ENCODE assay signal across 15 cellular contexts in the genomic region with DNA sequence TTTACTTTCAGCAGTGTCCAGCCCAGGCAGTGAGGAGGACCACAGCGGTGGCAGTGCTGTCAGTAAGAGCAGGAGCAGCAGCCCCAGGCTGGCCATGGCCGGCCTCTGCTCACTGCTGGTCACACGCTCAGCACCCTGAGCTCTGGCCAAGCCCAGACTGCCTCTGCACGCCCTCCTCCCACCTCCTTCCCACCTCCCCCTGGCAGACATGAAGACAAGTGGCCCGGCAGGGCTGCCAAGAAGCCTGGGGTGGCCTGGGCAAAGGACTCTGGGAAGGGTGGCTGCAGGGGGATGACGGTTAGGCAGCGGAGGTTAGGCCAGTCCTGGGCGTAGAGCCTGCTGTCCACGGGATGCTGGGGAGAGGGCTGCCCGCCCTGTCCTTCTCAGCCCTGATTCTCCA. TPM values are rescaled to one million over a fixed set of nuclear protein-coding genes. Genes with fewer than 3 reads are reported as not detected.
DNase-seq lines count a peak whose midpoint lies in the region; ATAC-seq and FAIRE-seq lines count a peak whose summit lies in the region.
"Had no signal": no experiment of that assay in that cellular context is flagged by ENCODE, and none has a peak within 500 bp of the region (broad histone marks: within the 10 kb centered on the region; RNA-seq: fewer than 3 reads in every experiment).

A gene with protein sequence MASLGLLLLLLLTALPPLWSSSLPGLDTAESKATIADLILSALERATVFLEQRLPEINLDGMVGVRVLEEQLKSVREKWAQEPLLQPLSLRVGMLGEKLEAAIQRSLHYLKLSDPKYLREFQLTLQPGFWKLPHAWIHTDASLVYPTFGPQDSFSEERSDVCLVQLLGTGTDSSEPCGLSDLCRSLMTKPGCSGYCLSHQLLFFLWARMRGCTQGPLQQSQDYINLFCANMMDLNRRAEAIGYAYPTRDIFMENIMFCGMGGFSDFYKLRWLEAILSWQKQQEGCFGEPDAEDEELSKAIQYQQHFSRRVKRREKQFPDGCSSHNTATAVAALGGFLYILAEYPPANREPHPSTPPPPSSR (minus strand): TSS at position 144 of the 400 bp plus-strand sequence. CDS start 48 bp downstream, at position 96.

- no peak within 1 kb of the TSS for H2AK5ac ChIP-seq in mesendoderm (ENCODE audit: low read length)

- H3K27ac ChIP-seq in mesendoderm (ENCODE audit: low read depth, low read length) (no peak within 1 kb of the TSS), subcutaneous abdominal adipose tissue (ENCODE audit: low read depth, low read length) (no peak within 1 kb of the TSS)
- H3K27ac ChIP-seq: BLaER1 treated with 17β-estradiol and CSF1 and Interleukin-3, amounts not matched to agents 10 nM and 100 nM; VCaP had no signal

- H3K23ac ChIP-seq in mesendoderm (ENCODE audit: low read length), result no peak within 1 kb of the TSS

- H3K9me3 ChIP-seq in adipocyte (ENCODE audit: control insufficient read depth, low read length) (no peaks in the 10 kb centered on the region), subcutaneous abdominal adipose tissue (ENCODE audit: control insufficient read depth in 5 of 5, low read length in 5 of 5) (no peaks in the 10 kb centered on the region)

- H3K56ac ChIP-seq in mesendoderm (ENCODE audit: low read length), result peak within 1 kb of the TSS; percentile 46

- no peak within 1 kb of the TSS for H3K4ac ChIP-seq in mesendoderm (ENCODE audit: low read depth, low read length)

- H2BK15ac ChIP-seq in mesendoderm (replicated peaks; ENCODE audit: low read depth), result no peak within 1 kb of the TSS

- H3K4me2 ChIP-seq in mesendoderm (ENCODE audit: low read length), result no peak within 1 kb of the TSS
- H3K4me2 ChIP-seq: BLaER1 treated with 17β-estradiol and CSF1 and Interleukin-3, amounts not matched to agents 10 nM and 100 nM had no signal

- ATAC-seq in left lobe of liver (no peak), HG02938 (IDR thresholded peaks at IDR 0.05; ENCODE audit: unreplicated experiment) (no peak)
- ATAC-seq: HCT116 had no signal

- DNase-seq in adipocyte (ENCODE audit: low read depth), result no peak
- DNase-seq in frontal cortex (ENCODE audit: low spot score in 2 of 2), result peak; percentile 38 to 39
- no peak for DNase-seq in mesendoderm
- no peak for DNase-seq in left lobe of liver (ENCODE audit: low spot score)
- DNase-seq in activated effector memory CD4-positive, alpha-beta T cell treated with anti-CD3 and anti-CD28 coated beads, Interleukin-2, amount 50 U/mL, for 16 hours, result no peak
- DNase-seq in stimulated activated naive CD4-positive, alpha-beta T cell treated with Interleukin-2 at 50 U/mL for 16 hours (lab: John Stamatoyannopoulos, UW), result no peak
- DNase-seq: activated naive CD4-positive, alpha-beta T cell treated with Interleukin-2 at 50 U/mL for 16 hours; stimulated activated CD4-positive, alpha-beta T cell treated with anti-CD3 and anti-CD28 coated beads, Interleukin-4, amount 100 ng/mL, for 1 hour had no signal

- H3K79me1 ChIP-seq in mesendoderm (ENCODE audit: low read length), result no peaks in the 10 kb centered on the region

- peaks cover 35% of the 10 kb centered on the region for H3K27me3 ChIP-seq in adipocyte (replicated peaks; ENCODE audit: control insufficient read depth, insufficient read depth, low read length)
- no peaks in the 10 kb centered on the region for H3K27me3 ChIP-seq in mesendoderm (ENCODE audit: insufficient read depth, low read length, poor library complexity)
- H3K27me3 ChIP-seq in subcutaneous abdominal adipose tissue (ENCODE audit: control insufficient read depth in 5 of 5, insufficient read depth in 4 of 5, low read length in 5 of 5), result no peaks in the 10 kb centered on the region

- WGBS in mesendoderm (ENCODE audit: extremely low coverage, insufficient coverage, low lambda C conversion rate), result no CpG with 5 or more reads among the region's 10 CpGs

- H4K8ac ChIP-seq in mesendoderm (ENCODE audit: low read depth, low read length), result no peak within 1 kb of the TSS

- no peak within 1 kb of the TSS for H2BK120ac ChIP-seq in mesendoderm (ENCODE audit: low read depth, low read length)

- no peaks in the 10 kb centered on the region for H3K36me3 ChIP-seq in adipocyte (ENCODE audit: control insufficient read depth, insufficient read depth, low read length, severe bottlenecking)
- no peaks in the 10 kb centered on the region for H3K36me3 ChIP-seq in mesendoderm (ENCODE audit: control insufficient read depth, insufficient read depth, low read length)
- peaks cover 0 to 2% (median 0%) of the 10 kb centered on the region in 5 donors for H3K36me3 ChIP-seq in subcutaneous abdominal adipose tissue (ENCODE audit: control insufficient read depth in 5 of 5, insufficient read depth in 5 of 5, low read length in 5 of 5)
- H3K36me3 ChIP-seq: BLaER1 treated with 17β-estradiol and CSF1 and Interleukin-3, amounts not matched to agents 10 nM and 100 nM had no signal

- H3K79me2 ChIP-seq in mesendoderm (ENCODE audit: control insufficient read depth, insufficient read depth, low read length), result no peaks in the 10 kb centered on the region

- H4K5ac ChIP-seq in mesendoderm (ENCODE audit: low read length), result no peak within 1 kb of the TSS

- no peak within 1 kb of the TSS for H2BK5ac ChIP-seq in mesendoderm (ENCODE audit: low read length)

- FAIRE-seq in frontal cortex (lab: Jason Lieb, UNC), result no peak

- H3K4me1 ChIP-seq in adipocyte (ENCODE audit: control insufficient read depth, insufficient read depth, low read length) (peaks cover 5% of the 10 kb centered on the region), mesendoderm (ENCODE audit: control insufficient read depth, low read depth, low read length) (no peaks in the 10 kb centered on the region), subcutaneous abdominal adipose tissue (ENCODE audit: control insufficient read depth in 5 of 5, insufficient read depth in 5 of 5, low read length in 5 of 5) (peaks cover 0 to 17% (median 14%) of the 10 kb centered on the region in 5 donors)

- H3K18ac ChIP-seq in mesendoderm (ENCODE audit: low read length), result no peak within 1 kb of the TSS

- H3K9ac ChIP-seq in adipocyte (ENCODE audit: low read length), result no peak within 1 kb of the TSS
- no peak within 1 kb of the TSS for H3K9ac ChIP-seq in mesendoderm (ENCODE audit: low read length)
- peak within 1 kb of the TSS in 3 of 5 donors; percentile 5 to 45 (median 9) for H3K9ac ChIP-seq in subcutaneous abdominal adipose tissue (ENCODE audit: low read length in 5 of 5)

- peak within 1 kb of the TSS; percentile 8 for H3K4me3 ChIP-seq in adipocyte (ENCODE audit: low read length)
- no peak within 1 kb of the TSS for H3K4me3 ChIP-seq in mesendoderm (ENCODE audit: low read length)
- H3K4me3 ChIP-seq in subcutaneous abdominal adipose tissue (ENCODE audit: low read depth in 1 of 5, low read length in 5 of 5), result peak within 1 kb of the TSS; percentile 2 to 58 (median 44)
- H3K4me3 ChIP-seq: BLaER1 treated with 17β-estradiol and CSF1 and Interleukin-3, amounts not matched to agents 10 nM and 100 nM had no signal

RNA-seq across cellular contexts. Expression of the gene that starts here (rescaled TPM):
- total RNA-seq in frontal cortex (3.3 TPM), left lobe of liver (not detected)
- 12.4 TPM for polyA plus RNA-seq in mesendoderm (2013, experiment 1 of 2)
- polyA plus RNA-seq in mesendoderm (2013, experiment 2 of 2), result 14.3 TPM
- total RNA-seq: activated CD8-positive, alpha-beta memory T cell treated with anti-CD3 and anti-CD28 coated beads for 36 hours; epithelial cell of proximal tubule had no signal

Comparison
In these comparisons a context has a peak if more than half of its experiments do, and no peak if none do; other contexts are left out.
1. DNase-seq: peak in frontal cortex (2 of 2); none in adipocyte (single experiment), mesendoderm (single experiment), left lobe of liver (single experiment), activated effector memory CD4-positive, alpha-beta T cell treated with anti-CD3 and anti-CD28 coated beads, Interleukin-2, amount 50 U/mL, for 16 hours (single experiment) and stimulated activated naive CD4-positive, alpha-beta T cell treated with Interleukin-2 at 50 U/mL for 16 hours (single experiment).
2. H3K9ac ChIP-seq: peak in subcutaneous abdominal adipose tissue (3 of 5); none in adipocyte (single experiment) and mesendoderm (single experiment).